9 cellular contexts compared by ENCODE assay signal in the genomic region with DNA sequence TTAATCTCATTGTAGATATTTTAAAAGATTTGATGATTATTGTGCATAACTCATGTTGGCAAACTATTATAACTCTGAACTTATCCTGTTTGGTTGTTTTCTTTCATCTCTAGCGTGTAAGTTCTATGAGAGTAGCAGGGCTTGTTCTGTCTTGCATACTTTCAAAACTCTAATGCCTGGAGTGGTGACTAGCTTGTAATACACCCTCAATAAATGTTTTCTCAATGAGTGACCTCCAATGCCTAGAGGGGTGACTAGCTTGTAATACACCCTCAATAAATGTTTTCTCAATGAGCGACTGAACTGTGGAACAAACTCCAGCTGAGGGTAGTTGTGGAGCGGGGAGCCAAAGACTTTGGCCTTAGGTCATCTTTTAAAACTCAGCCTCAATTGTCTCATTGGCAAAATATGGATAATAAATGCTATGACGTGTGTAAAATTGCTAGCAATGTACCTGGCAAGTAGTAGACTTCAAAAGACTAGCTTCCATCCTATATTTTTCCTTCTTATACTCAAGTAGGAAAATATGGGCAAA. TPM values are rescaled to one million over a fixed set of nuclear protein-coding genes. Genes with fewer than 3 reads are reported as not detected.
DNase-seq lines count a peak whose midpoint lies in the region; ATAC-seq and TF ChIP-seq lines count a peak whose summit lies in the region.
"Had no signal": no experiment of that assay in that cellular context is flagged by ENCODE, and none has a peak within 500 bp of the region (broad histone marks: within the 10 kb centered on the region; RNA-seq: fewer than 3 reads in every experiment).

No MANE protein-coding gene starts in this region.

- TF ChIP-seq POLR2A in heart left ventricle (IDR thresholded peaks at IDR 0.05), result no peak

- no peak overlapping the region for H3K27ac ChIP-seq in CD8-positive, alpha-beta memory T cell (ENCODE audit: low read depth, low read length)
- H3K27ac ChIP-seq in OCI-LY3 (ENCODE audit: low read length) (no peak overlapping the region), dorsolateral prefrontal cortex (peak overlapping the region in 31 of 59 donors; percentile 0 to 99 (median 97)), neutrophil (peak overlapping the region; percentile 84), heart left ventricle (peak overlapping the region in 2 of 12 donors; percentile 99)

- no peaks in the 10 kb centered on the region for H3K36me3 ChIP-seq in CD8-positive, alpha-beta memory T cell (ENCODE audit: insufficient read depth, low read length)
- H3K36me3 ChIP-seq in OCI-LY3 (replicated peaks; ENCODE audit: low read depth, low read length), result peaks cover 7% of the 10 kb centered on the region
- no peaks in the 10 kb centered on the region for H3K36me3 ChIP-seq in neutrophil
- H3K36me3 ChIP-seq in heart left ventricle, result no peaks in the 10 kb centered on the region

- ATAC-seq in GM21529 (IDR thresholded peaks at IDR 0.05; ENCODE audit: unreplicated experiment), result no peak
- no peak for ATAC-seq in heart left ventricle

- no peak overlapping the region for H3K9ac ChIP-seq in OCI-LY3 (ENCODE audit: low read length)

- no peak overlapping the region for H3K4me3 ChIP-seq in CD8-positive, alpha-beta memory T cell (ENCODE audit: low read length)
- peak overlapping the region; percentile 85; the same call in 1 of the 2 replicates for H3K4me3 ChIP-seq in OCI-LY3 (ENCODE audit: low read length)
- peak overlapping the region in 42 of 59 donors; percentile 3 to 96 (median 84) for H3K4me3 ChIP-seq in dorsolateral prefrontal cortex
- H3K4me3 ChIP-seq in neutrophil (ENCODE audit: low read depth in 1 of 2, low read length in 1 of 2), result peak overlapping the region; percentile 83 to 85
- H3K4me3 ChIP-seq in heart left ventricle, result peak overlapping the region in 2 of 12 donors; percentile 76 to 87

- no peak for DNase-seq in CD8-positive, alpha-beta memory T cell
- DNase-seq in dorsolateral prefrontal cortex (no peak), NCI-H2107 treated with DMSO at 0.1 percent for 48 hours (lab: John Stamatoyannopoulos, UW; ENCODE audit: unreplicated experiment) (no peak), heart left ventricle (no peak), NCI-H774 (lab: John Stamatoyannopoulos, UW) (no peak)
- DNase-seq: NCI-H446 treated with DMSO at 0.1 percent for 48 hours had no signal

- H3K36me3 Mint-ChIP-seq in CD8-positive, alpha-beta memory T cell, result peaks cover 0 to 11% (median 0%) of the 10 kb centered on the region in 3 donors

- H3K27me3 Mint-ChIP-seq in CD8-positive, alpha-beta memory T cell, result no peaks in the 10 kb centered on the region

- no peaks in the 10 kb centered on the region for H3K27me3 ChIP-seq in CD8-positive, alpha-beta memory T cell (ENCODE audit: insufficient read depth, low read length, poor library complexity, severe bottlenecking)
- H3K27me3 ChIP-seq in OCI-LY3 (ENCODE audit: low read depth, low read length) (no peaks in the 10 kb centered on the region), dorsolateral prefrontal cortex (no peaks in the 10 kb centered on the region), neutrophil (no peaks in the 10 kb centered on the region), heart left ventricle (no peaks in the 10 kb centered on the region)

- H2AFZ ChIP-seq in OCI-LY3 (ENCODE audit: low read depth, low read length), result no peak overlapping the region

- peaks cover 0 to 2% (median 0%) of the 10 kb centered on the region in 5 donors for H3K9me3 Mint-ChIP-seq in CD8-positive, alpha-beta memory T cell

- peaks cover 32 to 50% (median 43%) of the 10 kb centered on the region in 3 donors for H3K4me1 Mint-ChIP-seq in CD8-positive, alpha-beta memory T cell

- TF ChIP-seq CTCF in OCI-LY3 (IDR thresholded peaks at IDR 0.05; ENCODE audit: low read depth, low read length), result no peak
- TF ChIP-seq CTCF in dorsolateral prefrontal cortex (IDR thresholded peaks at IDR 0.05 in 54 of 56, conservative IDR thresholded peaks at IDR 0.05 in 2 of 56; ENCODE audit: low read depth in 1 of 56, partially characterized antibody in 56 of 56), result no peak
- TF ChIP-seq CTCF in neutrophil (IDR thresholded peaks at IDR 0.05), result no peak
- TF ChIP-seq CTCF in heart left ventricle (IDR thresholded peaks at IDR 0.05), result no peak

- H3K4me3 Mint-ChIP-seq in CD8-positive, alpha-beta memory T cell, result peak overlapping the region; percentile 73 to 98 (median 95)

- H3K9me3 ChIP-seq in CD8-positive, alpha-beta memory T cell (ENCODE audit: low read length), result no peaks in the 10 kb centered on the region
- H3K9me3 ChIP-seq in OCI-LY3 (ENCODE audit: insufficient read depth, low read length) (no peaks in the 10 kb centered on the region), neutrophil (no peaks in the 10 kb centered on the region), heart left ventricle (no peaks in the 10 kb centered on the region)

- H4K20me1 ChIP-seq in OCI-LY3 (ENCODE audit: insufficient read depth, low read length), result no peaks in the 10 kb centered on the region; the same call in 1 of the 2 replicates

- peaks cover 21% of the 10 kb centered on the region for H3K4me1 ChIP-seq in CD8-positive, alpha-beta memory T cell (ENCODE audit: insufficient read depth, low read length)
- H3K4me1 ChIP-seq in OCI-LY3 (ENCODE audit: low read length), result peaks cover 26% of the 10 kb centered on the region
- peaks cover 29 to 33% of the 10 kb centered on the region in 2 experiments for H3K4me1 ChIP-seq in neutrophil (ENCODE audit: control insufficient read depth in 1 of 2, insufficient read depth in 1 of 2, low read depth in 1 of 2, low read length in 1 of 2)
- peaks cover 0 to 30% (median 20%) of the 10 kb centered on the region in 12 donors for H3K4me1 ChIP-seq in heart left ventricle

- 92 to 96% (median 94%) methylated on average over 4 of the region's 4 CpGs for WGBS in heart left ventricle, 4 donors

- intact Hi-C loops in dorsolateral prefrontal cortex (cut with DNase I), result loop anchor here (2.0 to 5.0 kb wide), 4 partner anchors 34 to 149 kb away; no protein-coding TSS in a partner anchor
- intact Hi-C loops in heart left ventricle (cut with DNase I), result loop anchor here (2.0 to 10.0 kb wide), 14 partner anchors 29 to 149 kb away; a partner anchor contains a TSS

- H3K4me2 ChIP-seq in OCI-LY3 (ENCODE audit: low read length), result peak overlapping the region; percentile 88

- H3K27ac Mint-ChIP-seq in CD8-positive, alpha-beta memory T cell, result peak overlapping the region in 7 of 8 donors; percentile 12 to 95 (median 81)

- POLR2A ChIA-PET in CD8-positive, alpha-beta memory T cell (lab: Charles Lee), result interaction anchor here (1.1 kb wide), 1 partner anchor 105 kb away, joined by 4 read pairs; a partner anchor contains a TSS

- CTCF ChIA-PET in CD8-positive, alpha-beta memory T cell (lab: Charles Lee), result interaction anchor here (3.2 kb wide), 1 partner anchor 37 kb away, joined by 15 read pairs; no protein-coding TSS in a partner anchor

- H3K79me2 ChIP-seq in OCI-LY3 (ENCODE audit: low read length), result peaks cover 40% of the 10 kb centered on the region

RNA-seq across cellular contexts. Expression of a gene that starts 1.8 kb away (rescaled TPM):
- total RNA-seq in CD8-positive, alpha-beta memory T cell, result 10 to 100 TPM; 38.9 to 44.3 TPM
- polyA plus RNA-seq in CD8-positive, alpha-beta memory T cell, result 10.1 TPM
- total RNA-seq in dorsolateral prefrontal cortex (10 to 100 TPM; 31.2 to 87.8 (median 46.5) TPM), heart left ventricle (10 to 100 TPM; 12.9 to 24.8 (median 14.4) TPM)
- polyA plus RNA-seq in heart left ventricle, result 1 to 10 TPM; 3.5 to 7.3 TPM

Comparison
In these comparisons a context has a peak if more than half of its experiments do, and no peak if none do; other contexts are left out.
1. H3K27ac ChIP-seq: peak in dorsolateral prefrontal cortex (31 of 59) and neutrophil (single experiment); none in CD8-positive, alpha-beta memory T cell (single experiment) and OCI-LY3 (single experiment).